In the genomic region with DNA sequence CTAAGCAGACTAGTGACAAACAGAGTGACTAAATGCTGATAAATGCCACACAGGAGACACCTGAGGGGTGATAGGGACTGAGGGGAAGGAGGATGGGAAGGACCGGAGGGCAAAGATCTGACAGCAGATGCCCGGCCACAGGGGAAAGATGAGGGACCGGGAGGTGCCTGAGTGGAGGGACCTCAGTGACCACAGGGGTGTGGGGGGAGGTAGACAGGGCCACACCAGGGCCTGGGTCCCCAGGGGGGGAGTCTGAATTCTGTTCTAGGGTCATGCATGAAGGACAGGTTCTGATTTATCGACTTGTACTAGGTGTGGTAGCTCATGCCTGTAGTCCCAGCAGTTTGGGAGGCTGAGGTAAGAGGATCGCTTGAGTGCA, we compare ENCODE assay signal across 34 cellular contexts. TPM values are rescaled to one million over a fixed set of nuclear protein-coding genes. Genes with fewer than 3 reads are reported as not detected.
A peak's percentile ranks its signal among the peaks of the same experiment; 100 is the strongest.
DNase-seq lines count a peak whose midpoint lies in the region; ATAC-seq, FAIRE-seq and TF ChIP-seq lines count a peak whose summit lies in the region.
"Had no signal": no experiment of that assay in that cellular context is flagged by ENCODE, and none has a peak within 500 bp of the region (broad histone marks: within the 10 kb centered on the region; RNA-seq: fewer than 3 reads in every experiment).

No MANE protein-coding gene starts in this region.

- in situ Hi-C loops in HepG2 (cut with HindIII; ENCODE audit: extremely low pct_ligation_motif_present, low pct_unique_long_range_greater_than_20kb): no loop called here

- TF ChIP-seq RAD21 in HepG2 (CRISPR knock-in tag; IDR thresholded peaks at IDR 0.05): no peak

- H3K9me2 ChIP-seq in Karpas-422 (replicated peaks; ENCODE audit: insufficient read depth, low read length): no peaks in the 10 kb centered on the region

- H3K9ac ChIP-seq in HepG2 (ENCODE audit: insufficient read depth, low read depth, low read length) (no peak overlapping the region), Karpas-422 (ENCODE audit: low read length) (no peak overlapping the region; the same call in 1 of the 2 replicates)
- H3K9ac ChIP-seq: BLaER1 treated with 17β-estradiol and CSF1 and Interleukin-3, amounts not matched to agents 10 nM and 100 nM had no signal

- no peak overlapping the region for H3K4me3 ChIP-seq in HepG2 (replicated peaks in 1 of 3; ENCODE audit: insufficient read depth in 1 of 3, low read depth in 2 of 3, low read length in 3 of 3)
- no peak overlapping the region for H3K4me3 ChIP-seq in right lobe of liver
- no peak overlapping the region for H3K4me3 ChIP-seq in Karpas-422 (ENCODE audit: low read length)
- no peak overlapping the region for H3K4me3 ChIP-seq in suprapubic skin
- H3K4me3 ChIP-seq: BLaER1 treated with 17β-estradiol and CSF1 and Interleukin-3, amounts not matched to agents 10 nM and 100 nM; lower lobe of right lung; mucosa of descending colon; ovary; SJSA1; stomach; thyroid gland; uterus had no signal

- H3K4me2 ChIP-seq in HepG2 (ENCODE audit: low read depth, low read length) (no peak overlapping the region), Karpas-422 (ENCODE audit: low read depth, low read length, poor library complexity, severe bottlenecking) (no peak overlapping the region)

- TF ChIP-seq CTCF in HepG2 (CRISPR knock-in tag; IDR thresholded peaks at IDR 0.05) (no peak), right lobe of liver (IDR thresholded peaks at IDR 0.05) (no peak), suprapubic skin (IDR thresholded peaks at IDR 0.05) (no peak)

- H3K9me3 ChIP-seq in HepG2 (ENCODE audit: low read length) (no peaks in the 10 kb centered on the region), right lobe of liver (no peaks in the 10 kb centered on the region), Karpas-422 (ENCODE audit: low read length) (no peaks in the 10 kb centered on the region), suprapubic skin (no peaks in the 10 kb centered on the region)
- H3K9me3 ChIP-seq: BLaER1 treated with 17β-estradiol and CSF1 and Interleukin-3, amounts not matched to agents 10 nM and 100 nM; lower lobe of right lung; mucosa of descending colon; ovary; SJSA1; stomach; thyroid gland; uterus had no signal

- POLR2A ChIA-PET in HepG2 (lab: Yijun Ruan, JAX): interaction anchor here (1.6 kb wide), 1 partner anchor 17 kb away, joined by 4 read pairs; no protein-coding TSS in a partner anchor

- ATAC-seq in HepG2 (no peak; the same call in 2 of the 3 replicates), right lobe of liver (no peak), naive B cell (ENCODE audit: low read depth in 2 of 2) (no peak)
- ATAC-seq: lower lobe of right lung, mucosa of descending colon had no signal

- H3K4me1 ChIP-seq in HepG2 (ENCODE audit: insufficient read depth, low read length): peaks cover 16% of the 10 kb centered on the region
- no peaks in the 10 kb centered on the region for H3K4me1 ChIP-seq in right lobe of liver
- H3K4me1 ChIP-seq in Karpas-422 (ENCODE audit: low read length): peaks cover 95% of the 10 kb centered on the region
- no peaks in the 10 kb centered on the region for H3K4me1 ChIP-seq in suprapubic skin
- H3K4me1 ChIP-seq: lower lobe of right lung, SJSA1, stomach, uterus had no signal

- no TSS peak for BruUV-seq in HepG2 (replicated peaks; lab: Mats Ljungman, UMichigan)

- no peak for TF ChIP-seq POLR2A in HepG2 (IDR thresholded peaks at IDR 0.05; ENCODE audit: insufficient read depth in 1 of 2, low read depth in 2 of 2, low read length in 2 of 2)
- no peak for TF ChIP-seq POLR2A in right lobe of liver (IDR thresholded peaks at IDR 0.05)
- no peak for TF ChIP-seq POLR2A in suprapubic skin (IDR thresholded peaks at IDR 0.05)

- H3K27me3 ChIP-seq in HepG2 (ENCODE audit: control insufficient read depth in 1 of 2, insufficient read depth in 2 of 2, low read length in 2 of 2): no peaks in the 10 kb centered on the region
- H3K27me3 ChIP-seq in right lobe of liver: no peaks in the 10 kb centered on the region
- no peaks in the 10 kb centered on the region for H3K27me3 ChIP-seq in Karpas-422 (ENCODE audit: low read length)
- no peaks in the 10 kb centered on the region for H3K27me3 ChIP-seq in suprapubic skin
- H3K27me3 ChIP-seq: BLaER1 treated with 17β-estradiol and CSF1 and Interleukin-3, amounts not matched to agents 10 nM and 100 nM; ovary; SJSA1; stomach; thyroid gland; uterus had no signal

- TF ChIP-seq EP300 in HepG2 (IDR thresholded peaks at IDR 0.05; ENCODE audit: low read depth in 2 of 2, low read length in 2 of 2) (no peak), HepG2 (CRISPR knock-in tag; IDR thresholded peaks at IDR 0.05; ENCODE audit: borderline replicate concordance) (no peak), suprapubic skin (IDR thresholded peaks at IDR 0.05) (no peak)

- FAIRE-seq in HepG2 (lab: Jason Lieb, UNC): no peak
- FAIRE-seq: TTC549 had no signal

- peaks cover 45 to 75% (median 63%) of the 10 kb centered on the region in 3 donors for H3K4me1 Mint-ChIP-seq in naive B cell

- no peaks in the 10 kb centered on the region for H4K20me1 ChIP-seq in HepG2 (ENCODE audit: insufficient read depth, low read length)
- peaks cover 65% of the 10 kb centered on the region for H4K20me1 ChIP-seq in Karpas-422 (ENCODE audit: insufficient read depth, low read depth, low read length)

- DNase-seq in HepG2 (ENCODE audit: low spot score) (no peak), right lobe of liver (no peak), Karpas-422 (no peak), naive B cell (no peak), suprapubic skin (ENCODE audit: low spot score in 2 of 2) (no peak), HuH-7 (ENCODE audit: low spot score) (no peak), NCI-H1048 (lab: John Stamatoyannopoulos, UW) (no peak)
- DNase-seq: ACHN; activated CD4-positive, alpha-beta memory T cell treated with anti-CD3 and anti-CD28 coated beads for 36 hours; activated CD4-positive, CD25-positive, alpha-beta regulatory T cell treated with anti-CD3 and anti-CD28 coated beads, Interleukin-2, amount 50 U/mL, for 72 hours; activated effector memory CD4-positive, alpha-beta T cell treated with Interleukin-2 at 50 U/mL for 16 hours; caudate nucleus; cortex of kidney; DMS79; effector memory CD4-positive, alpha-beta T cell; GDM1; hippocampal formation; lower lobe of right lung; mucosa of descending colon; NCI-H1092 treated with DMSO at 0.1 percent for 48 hours; NCI-H187; NCI-H446 treated with DMSO at 0.1 percent for 48 hours; NCI-H82; nephron progenitor cell; ovary; RPMI8226; stomach; thyroid gland; uterus had no signal

- CTCF ChIA-PET in HepG2 (lab: Yijun Ruan, JAX; ENCODE audit: low intra/inter-chr PET ratio, low total read pairs): no interaction called here

- 73% methylated on average over 5 of the region's 5 CpGs for WGBS in HepG2 (ENCODE audit: low lambda C conversion rate)
- 88% methylated on average over 4 of the region's 5 CpGs for WGBS in right lobe of liver (ENCODE audit: insufficient coverage, low coverage, low lambda C conversion rate, missing lambda C conversion rate)
- 94% methylated on average over 5 of the region's 5 CpGs for WGBS in suprapubic skin

- no peaks in the 10 kb centered on the region for H3K27me3 Mint-ChIP-seq in naive B cell
- H3K27me3 Mint-ChIP-seq: activated CD4-positive, alpha-beta memory T cell treated with anti-CD3 and anti-CD28 coated beads for 36 hours had no signal

- H3K27ac ChIP-seq in HepG2 (ENCODE audit: extremely low read length, insufficient read depth, low read length) (no peak overlapping the region), right lobe of liver (no peak overlapping the region), Karpas-422 (ENCODE audit: low read length) (peak overlapping the region; percentile 60), suprapubic skin (no peak overlapping the region)
- H3K27ac ChIP-seq: epithelial cell of prostate, lower lobe of right lung, ovary, SJSA1, stomach, thyroid gland, uterus had no signal

- no peaks in the 10 kb centered on the region for H3K36me3 Mint-ChIP-seq in naive B cell
- H3K36me3 Mint-ChIP-seq: activated CD4-positive, alpha-beta memory T cell treated with anti-CD3 and anti-CD28 coated beads for 36 hours had no signal

- no peaks in the 10 kb centered on the region for H3K9me3 Mint-ChIP-seq in naive B cell
- H3K9me3 Mint-ChIP-seq: activated CD4-positive, alpha-beta memory T cell treated with anti-CD3 and anti-CD28 coated beads for 36 hours; nephron progenitor cell; T-helper 1 cell treated with Interleukin-12 subunit alpha and Interleukin-12 subunit beta and Interleukin-4 antibody, amounts not matched to agents 30 μg/mL and 1 μg/mL, for 36 hours had no signal

- H3K36me3 ChIP-seq in HepG2 (replicated peaks in 1 of 2; ENCODE audit: control insufficient read depth in 1 of 2, insufficient read depth in 2 of 2, low read length in 2 of 2): no peaks in the 10 kb centered on the region
- H3K36me3 ChIP-seq in right lobe of liver: no peaks in the 10 kb centered on the region
- peaks cover 29% of the 10 kb centered on the region for H3K36me3 ChIP-seq in Karpas-422 (ENCODE audit: insufficient read depth, low read length)
- H3K36me3 ChIP-seq in suprapubic skin: no peaks in the 10 kb centered on the region
- H3K36me3 ChIP-seq: lower lobe of right lung, ovary, SJSA1, stomach, thyroid gland, uterus had no signal

- H2AFZ ChIP-seq in HepG2 (ENCODE audit: low read length) (no peak overlapping the region), Karpas-422 (ENCODE audit: low read length) (no peak overlapping the region)

- H3K27ac Mint-ChIP-seq in naive B cell: peak overlapping the region in 4 of 6 donors; percentile 9 to 92 (median 86)
- H3K27ac Mint-ChIP-seq: activated CD4-positive, alpha-beta memory T cell treated with anti-CD3 and anti-CD28 coated beads for 36 hours; nephron progenitor cell; T-helper 1 cell treated with Interleukin-12 subunit alpha and Interleukin-12 subunit beta and Interleukin-4 antibody, amounts not matched to agents 30 μg/mL and 1 μg/mL, for 36 hours had no signal

- peak overlapping the region in 1 of 8 donors; percentile 25 for H3K4me3 Mint-ChIP-seq in naive B cell
- H3K4me3 Mint-ChIP-seq: activated CD4-positive, alpha-beta memory T cell treated with anti-CD3 and anti-CD28 coated beads for 36 hours; nephron progenitor cell; T-helper 1 cell treated with Interleukin-12 subunit alpha and Interleukin-12 subunit beta and Interleukin-4 antibody, amounts not matched to agents 30 μg/mL and 1 μg/mL, for 36 hours had no signal

- intact Hi-C loops in HepG2 (cut with micrococcal nuclease; ENCODE audit: unreplicated experiment) (no loop called here), right lobe of liver (cut with DNase I) (loop anchor here in 1 of 2 donors (10.0 kb wide), 1 partner anchor 163 kb away; no protein-coding TSS in a partner anchor)

- H3K79me2 ChIP-seq in HepG2 (ENCODE audit: insufficient read depth, low read length) (no peaks in the 10 kb centered on the region), Karpas-422 (ENCODE audit: low read length) (peaks cover 100% of the 10 kb centered on the region)

RNA-seq across cellular contexts. Expression of gene BCAS4, which starts 6.9 kb away (rescaled TPM):
- 5.9 and 7.2 TPM in 2 replicates for total RNA-seq in HepG2 (2016; rRNA removed; fragmentation: Illumina TruSeq; extraction: Trizol)
- 3.6 and 4.1 TPM in 2 replicates for total RNA-seq in HepG2 (2016; cell fraction: cytosol; rRNA removed; fragmentation: Illumina TruSeq; extraction: Trizol; ENCODE audit: low read depth)
- total RNA-seq in HepG2 (2016; cell fraction: insoluble cytoplasmic fraction; rRNA removed; fragmentation: Illumina TruSeq; extraction: Trizol): 7.0 and 8.2 TPM in 2 replicates
- total RNA-seq in HepG2 (2016; cell fraction: membrane; rRNA removed; fragmentation: Illumina TruSeq; extraction: Trizol): 6.0 and 7.8 TPM in 2 replicates
- total RNA-seq in HepG2 (2016; cell fraction: nucleus; rRNA removed; fragmentation: Illumina TruSeq; extraction: Trizol): 3.0 and 4.1 TPM in 2 replicates
- polyA plus RNA-seq in HepG2 (2011; rRNA removed): 7.9 and 8.0 TPM in 2 replicates
- polyA plus RNA-seq in HepG2 (2011; cell fraction: cytosol; rRNA removed): 6.7 and 10.5 TPM in 2 replicates
- 4.6 and 7.3 TPM in 2 replicates for polyA plus RNA-seq in HepG2 (2011; cell fraction: nucleus; rRNA removed)
- polyA plus RNA-seq in HepG2 (2012): 3.8 and 5.2 TPM in 2 replicates
- 6.8 and 7.0 TPM in 2 replicates for polyA plus RNA-seq in HepG2 (2016; cell fraction: cytosol; fragmentation: Illumina TruSeq; extraction: Trizol; ENCODE audit: low read depth)
- 6.9 and 7.1 TPM in 2 replicates for polyA plus RNA-seq in HepG2 (2016; cell fraction: insoluble cytoplasmic fraction; fragmentation: Illumina TruSeq; extraction: Trizol; ENCODE audit: low read depth)
- 5.1 and 6.4 TPM in 2 replicates for polyA plus RNA-seq in HepG2 (2016; cell fraction: membrane; fragmentation: Illumina TruSeq; extraction: Trizol; ENCODE audit: low read depth)
- 3.6 and 6.6 TPM in 2 replicates for polyA plus RNA-seq in HepG2 (2016; cell fraction: nucleus; fragmentation: Illumina TruSeq; extraction: Trizol; ENCODE audit: insufficient read depth, low read depth)
- 0.07 and 10.0 TPM in 2 replicates for polyA minus RNA-seq in HepG2 (2011; rRNA and poly(A)+ RNA removed; ENCODE audit: low replicate concordance)
- 2.9 and 4.1 TPM in 2 replicates for polyA minus RNA-seq in HepG2 (2011; cell fraction: cytosol; rRNA and poly(A)+ RNA removed)
- 2.9 and 4.1 TPM in 2 replicates for polyA minus RNA-seq in HepG2 (2011; cell fraction: nucleus; rRNA and poly(A)+ RNA removed)
- total RNA-seq in right lobe of liver: 1 to 10 TPM in 1 of 6 experiments, under 1 TPM in 5; 0.31 to 1.4 (median 0.60) TPM
- total RNA-seq in Karpas-422 (2014; rRNA removed; shearing (Covaris generic); ENCODE audit: low replicate concordance): 191 and 231 TPM in 2 replicates
- polyA plus RNA-seq in naive B cell (ENCODE audit: low read depth in 6 of 6): 10 to 100 TPM; 62.1 to 82.2 (median 70.3) TPM
- total RNA-seq in suprapubic skin: 1 to 10 TPM in 3 of 4 donors, under 1 TPM in 1; 0.91 to 2.6 (median 1.2) TPM

Comparison
In these comparisons a context has a peak if more than half of its experiments do, and no peak if none do; other contexts are left out.
1. RNA of gene BCAS4, which starts 6.9 kb away (total RNA-seq): 191 to 231 TPM in Karpas-422; 3.0 to 8.2 TPM in HepG2, 0.91 to 2.6 TPM in suprapubic skin and 0.31 to 1.4 TPM in right lobe of liver; every median in the first group is over 10 times any median in the second.